In genomic region chr16:77499373-77500285, GRCh38 we compare ENCODE assay signal across 12 cellular contexts.
A peak's percentile ranks its signal among the peaks of the same experiment; 100 is the strongest.
DNase-seq lines count a peak whose midpoint lies in the region; ATAC-seq and TF ChIP-seq lines count a peak whose summit lies in the region.
"Had no signal": no experiment of that assay in that cellular context is flagged by ENCODE, and none has a peak within 500 bp of the region (broad histone marks: within the 10 kb centered on the region; RNA-seq: fewer than 3 reads in every experiment).

No MANE protein-coding gene starts in this region.

- TF ChIP-seq POLR2A in adrenal gland (IDR thresholded peaks at IDR 0.05) (no peak), heart left ventricle (IDR thresholded peaks at IDR 0.05) (no peak), esophagus muscularis mucosa (IDR thresholded peaks at IDR 0.05; ENCODE audit: low read depth) (no peak)

- DNase-seq in GM03348 (ENCODE audit: low spot score) (peak; percentile 51), adrenal gland (peak in 6 of 7 donors; percentile 14 to 61 (median 25)), heart left ventricle (peak in 3 of 5 donors; percentile 16 to 33 (median 19)), renal cortical epithelial cell (ENCODE audit: low read depth) (peak; percentile 55), esophagus muscularis mucosa (ENCODE audit: extremely low spot score) (no peak)
- DNase-seq in effector CD8-positive, alpha-beta T cell (lab: John Stamatoyannopoulos, UW), result no peak
- DNase-seq: NCI-H1436 treated with DMSO at 0.1 percent for 48 hours, pancreas, Peyer's patch had no signal

- H3K36me3 ChIP-seq in adrenal gland (replicated peaks in 1 of 2) (no peaks in the 10 kb centered on the region), heart left ventricle (no peaks in the 10 kb centered on the region), esophagus muscularis mucosa (no peaks in the 10 kb centered on the region)
- H3K36me3 ChIP-seq: pancreas, Peyer's patch had no signal

- no peak for TF ChIP-seq EP300 in esophagus muscularis mucosa (IDR thresholded peaks at IDR 0.05)

- 32 to 45% (median 37%) methylated on average over 10 to 12 of the region's 12 CpGs for WGBS in adrenal gland, 4 donors
- 41 to 53% (median 51%) methylated on average over 11 to 12 of the region's 12 CpGs for WGBS in heart left ventricle, 4 donors
- 42% methylated on average over 10 of the region's 12 CpGs for WGBS in esophagus muscularis mucosa

- H3K4me3 ChIP-seq in adrenal gland, result no peak overlapping the region
- H3K4me3 ChIP-seq in heart left ventricle, result no peak overlapping the region
- H3K4me3 ChIP-seq in esophagus muscularis mucosa, result no peak overlapping the region
- H3K4me3 ChIP-seq: pancreas, Peyer's patch had no signal

- intact Hi-C loops in adrenal gland (cut with DNase I) (no loop called here), heart left ventricle (cut with DNase I) (no loop called here), esophagus muscularis mucosa (cut with DNase I) (no loop called here)

- TF ChIP-seq CTCF in adrenal gland (IDR thresholded peaks at IDR 0.05) (no peak), heart left ventricle (IDR thresholded peaks at IDR 0.05) (no peak), esophagus muscularis mucosa (IDR thresholded peaks at IDR 0.05) (no peak)

- ATAC-seq in heart left ventricle (peak in 3 of 4 donors; percentile 53 to 61 (median 55)), GM21529 (IDR thresholded peaks at IDR 0.05; ENCODE audit: unreplicated experiment) (no peak), GM19328 (IDR thresholded peaks at IDR 0.05; ENCODE audit: unreplicated experiment) (no peak)
- ATAC-seq: activated CD4-positive, CD25-positive, alpha-beta regulatory T cell treated with anti-CD3 and anti-CD28 coated beads, Interleukin-2, amount 50 U/mL, for 24 hours; pancreas had no signal

- no peaks in the 10 kb centered on the region for H3K4me1 ChIP-seq in adrenal gland (replicated peaks in 1 of 2)
- H3K4me1 ChIP-seq in heart left ventricle, result peaks cover 0 to 9% (median 0%) of the 10 kb centered on the region in 12 donors
- H3K4me1 ChIP-seq in esophagus muscularis mucosa, result peaks cover 0 to 3% (median 0%) of the 10 kb centered on the region in 4 donors
- H3K4me1 ChIP-seq: pancreas, Peyer's patch had no signal

- H3K27ac ChIP-seq in adrenal gland (no peak overlapping the region), heart left ventricle (no peak overlapping the region), esophagus muscularis mucosa (replicated peaks in 1 of 4) (no peak overlapping the region)
- H3K27ac ChIP-seq: pancreas, Peyer's patch had no signal

- H3K9me3 ChIP-seq in adrenal gland (replicated peaks in 1 of 3) (no peaks in the 10 kb centered on the region), heart left ventricle (no peaks in the 10 kb centered on the region), esophagus muscularis mucosa (no peaks in the 10 kb centered on the region)
- H3K9me3 ChIP-seq: pancreas, Peyer's patch had no signal

- peaks cover 3% of the 10 kb centered on the region for H3K27me3 ChIP-seq in adrenal gland
- H3K27me3 ChIP-seq in heart left ventricle, result peaks cover 0 to 6% (median 0%) of the 10 kb centered on the region in 9 donors
- peaks cover 0 to 6% (median 0%) of the 10 kb centered on the region in 4 donors for H3K27me3 ChIP-seq in esophagus muscularis mucosa
- H3K27me3 ChIP-seq: Peyer's patch had no signal

Comparison
In these comparisons a context has a peak if more than half of its experiments do, and no peak if none do; other contexts are left out.
1. DNase-seq: peak in GM03348 (single experiment), adrenal gland (6 of 7), heart left ventricle (3 of 5) and renal cortical epithelial cell (single experiment); none in esophagus muscularis mucosa (single experiment) and effector CD8-positive, alpha-beta T cell (single experiment).
2. ATAC-seq: peak in heart left ventricle (3 of 4); none in GM21529 (single experiment) and GM19328 (single experiment).